Comparison of ENCODE assay signal across 10 cellular contexts in the genomic region with DNA sequence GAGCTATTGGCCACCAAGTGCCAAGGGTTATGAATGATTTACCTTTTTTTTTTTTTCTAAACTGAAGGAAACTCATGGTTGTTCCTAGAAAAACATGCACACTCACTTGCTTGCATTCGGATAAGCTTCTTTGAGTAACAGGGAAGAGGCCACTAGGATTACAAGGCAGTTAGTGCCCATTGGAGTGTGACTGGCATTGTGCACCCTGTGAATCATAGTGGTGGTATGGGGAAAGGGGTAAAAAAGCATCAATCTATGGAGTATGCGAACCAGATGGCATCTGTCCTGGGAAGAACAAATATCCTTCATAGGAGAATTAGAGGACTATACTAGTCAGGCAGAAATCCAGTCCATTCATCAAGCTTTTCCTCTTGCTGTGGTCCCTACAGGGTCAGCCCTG. TPM values are rescaled to one million over a fixed set of nuclear protein-coding genes. Genes with fewer than 3 reads are reported as not detected.
A peak's percentile ranks its signal among the peaks of the same experiment; 100 is the strongest.
DNase-seq lines count a peak whose midpoint lies in the region; ATAC-seq and TF ChIP-seq lines count a peak whose summit lies in the region.
"Had no signal": no experiment of that assay in that cellular context is flagged by ENCODE, and none has a peak within 500 bp of the region (broad histone marks: within the 10 kb centered on the region; RNA-seq: fewer than 3 reads in every experiment).

No MANE protein-coding gene starts in this region.

- H3K4me3 Mint-ChIP-seq in activated CD4-positive, alpha-beta T cell treated with anti-CD3 and anti-CD28 coated beads, Interleukin-2, amount 10 ng/mL, durations not matched to agents 24 days and 14 days: peak overlapping the region; percentile 78

- WGBS in tibial nerve, 2 donors: 75 to 81% methylated on average over 2 of the region's 2 CpGs

- TF ChIP-seq CTCF in foreskin keratinocyte (conservative IDR thresholded peaks at IDR 0.05): no peak
- no peak for TF ChIP-seq CTCF in tibial nerve (IDR thresholded peaks at IDR 0.05)

- peaks cover 94% of the 10 kb centered on the region for H3K4me1 Mint-ChIP-seq in activated CD4-positive, alpha-beta T cell treated with anti-CD3 and anti-CD28 coated beads, Interleukin-2, amount 10 ng/mL, durations not matched to agents 24 days and 14 days

- H3K4me1 ChIP-seq in foreskin keratinocyte (peaks cover 82% of the 10 kb centered on the region), tibial nerve (peaks cover 0 to 95% (median 88%) of the 10 kb centered on the region in 4 donors)

- H3K36me3 Mint-ChIP-seq in activated CD4-positive, alpha-beta T cell treated with anti-CD3 and anti-CD28 coated beads, Interleukin-2, amount 10 ng/mL, durations not matched to agents 24 days and 14 days (ENCODE audit: low read depth): peaks cover 75% of the 10 kb centered on the region

- peak; percentile 11 for ATAC-seq in foreskin keratinocyte

- no peak for TF ChIP-seq EP300 in tibial nerve (IDR thresholded peaks at IDR 0.05)

- no peak for TF ChIP-seq POLR2A in tibial nerve (IDR thresholded peaks at IDR 0.05)

- H3K4me3 ChIP-seq in tibial nerve: no peak overlapping the region
- H3K4me3 ChIP-seq: mucosa of descending colon had no signal

- H3K36me3 ChIP-seq in tibial nerve: no peaks in the 10 kb centered on the region

- DNase-seq in activated CD4-positive, alpha-beta T cell treated with anti-CD3 and anti-CD28 coated beads, Interleukin-2, amount 10 ng/mL, durations not matched to agents 24 days and 14 days: no peak
- DNase-seq in activated CD4-positive, alpha-beta T cell treated with anti-CD3 and anti-CD28 coated beads, Interleukin-2, amount 50 U/mL, for 48 hours: no peak
- DNase-seq in SW480 (ENCODE audit: low spot score) (peak; percentile 17), foreskin keratinocyte (peak in 1 of 2 donors; percentile 62), tibial nerve (ENCODE audit: low spot score in 2 of 2) (no peak), C1 segment of cervical spinal cord (lab: John Stamatoyannopoulos, UW) (no peak), NCI-H2171 (lab: John Stamatoyannopoulos, UW) (no peak)
- DNase-seq in effector CD8-positive, alpha-beta T cell (lab: John Stamatoyannopoulos, UW): no peak
- DNase-seq: stimulated activated CD4-positive, alpha-beta T cell treated with anti-CD3 and anti-CD28 coated beads, Interleukin-2, amount 100 ng/mL, for 48 hours had no signal

- no peaks in the 10 kb centered on the region for H3K27me3 ChIP-seq in foreskin keratinocyte
- no peaks in the 10 kb centered on the region for H3K27me3 ChIP-seq in tibial nerve

- H3K9me3 Mint-ChIP-seq in activated CD4-positive, alpha-beta T cell treated with anti-CD3 and anti-CD28 coated beads, Interleukin-2, amount 10 ng/mL, durations not matched to agents 24 days and 14 days: no peaks in the 10 kb centered on the region

- intact Hi-C loops in activated CD4-positive, alpha-beta T cell treated with anti-CD3 and anti-CD28 coated beads, Interleukin-2, amount 10 ng/mL, durations not matched to agents 24 days and 14 days (cut with micrococcal nuclease): loop anchor here (5.0 kb wide), 1 partner anchor 166 kb away; no protein-coding TSS in a partner anchor

- H3K9me3 ChIP-seq in tibial nerve: no peaks in the 10 kb centered on the region
- H3K9me3 ChIP-seq: mucosa of descending colon had no signal

- peak overlapping the region; percentile 99 for H3K27ac Mint-ChIP-seq in activated CD4-positive, alpha-beta T cell treated with anti-CD3 and anti-CD28 coated beads, Interleukin-2, amount 10 ng/mL, durations not matched to agents 24 days and 14 days

- no peak overlapping the region for H3K27ac ChIP-seq in foreskin keratinocyte
- H3K27ac ChIP-seq in tibial nerve: peak overlapping the region in 3 of 4 donors; percentile 38 to 60 (median 57)

- H3K27me3 Mint-ChIP-seq in activated CD4-positive, alpha-beta T cell treated with anti-CD3 and anti-CD28 coated beads, Interleukin-2, amount 10 ng/mL, durations not matched to agents 24 days and 14 days: no peaks in the 10 kb centered on the region

RNA-seq across cellular contexts. Expression of a gene that starts 24.2 kb away (rescaled TPM):
- 488 and 489 TPM in 2 replicates for total RNA-seq in activated CD4-positive, alpha-beta T cell treated with anti-CD3 and anti-CD28 coated beads, Interleukin-2, amount 10 ng/mL, durations not matched to agents 24 days and 14 days
- total RNA-seq in foreskin keratinocyte (1,058 and 1,283 TPM in 2 replicates), tibial nerve (100 to 1,000 TPM in 1 of 4 donors, 10 to 100 TPM in 3; 67.1 to 180 (median 84.8) TPM)
- polyA plus RNA-seq in foreskin keratinocyte: 489 and 531 TPM in 2 replicates
